In the genomic region with DNA sequence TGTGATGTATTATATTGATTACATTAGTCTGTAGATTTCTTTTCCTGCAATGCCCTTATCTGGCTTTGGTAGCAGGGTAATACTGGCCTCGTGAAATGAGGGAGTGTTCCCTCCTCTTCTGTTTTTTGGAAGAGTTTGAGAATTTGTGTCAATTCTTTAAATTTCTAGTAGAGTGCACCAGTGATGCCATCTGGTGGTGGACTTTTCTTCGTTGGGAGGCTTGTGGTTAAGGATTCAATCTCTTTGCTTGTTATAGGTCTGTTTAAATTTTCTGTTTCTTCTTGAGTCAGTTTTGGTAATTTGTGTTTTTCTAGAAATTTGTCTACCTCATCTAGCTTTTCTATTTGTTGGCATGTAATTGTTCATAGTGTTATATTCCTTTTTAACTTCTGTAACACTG, we compare ENCODE assay signal across 8 cellular contexts. TPM values are rescaled to one million over a fixed set of nuclear protein-coding genes. Genes with fewer than 3 reads are reported as not detected.
A peak's percentile ranks its signal among the peaks of the same experiment; 100 is the strongest.
DNase-seq lines count a peak whose midpoint lies in the region; ATAC-seq, FAIRE-seq and TF ChIP-seq lines count a peak whose summit lies in the region.

No MANE protein-coding gene starts in this region.

- no peak overlapping the region for H2BK120ac ChIP-seq in mesendoderm (ENCODE audit: low read depth, low read length)

- H3K27ac ChIP-seq in GM12878 (ENCODE audit: control insufficient read depth, insufficient read depth) (no peak overlapping the region), mesendoderm (ENCODE audit: low read depth, low read length) (no peak overlapping the region)

- H3K79me1 ChIP-seq in mesendoderm (ENCODE audit: low read length) = no peaks in the 10 kb centered on the region

- WGBS in GM12878 (ENCODE audit: insufficient coverage, insufficient replicate concordance, low lambda C conversion rate, missing lambda C conversion rate) = 0% methylated on average over 2 of the region's 2 CpGs
- WGBS in mesendoderm (ENCODE audit: extremely low coverage, insufficient coverage, low lambda C conversion rate) = no CpG with 5 or more reads among the region's 2 CpGs

- H3K4me3 ChIP-seq in GM12878 (no peak overlapping the region), mesendoderm (ENCODE audit: low read length) (no peak overlapping the region)

- no peak overlapping the region for H2AFZ ChIP-seq in GM12878 (ENCODE audit: control insufficient read depth, low read depth, low read length)

- no peak for TF ChIP-seq EP300 in GM12878 (IDR thresholded peaks at IDR 0.05; ENCODE audit: borderline replicate concordance in 1 of 2, control insufficient read depth in 1 of 2, low read depth in 2 of 2, low read length in 2 of 2)

- no peak overlapping the region for H3K4me2 ChIP-seq in GM12878 (ENCODE audit: control insufficient read depth, insufficient read depth)
- H3K4me2 ChIP-seq in mesendoderm (ENCODE audit: low read length) = no peak overlapping the region

- H3K56ac ChIP-seq in mesendoderm (ENCODE audit: low read length) = no peak overlapping the region

- SMC1A ChIA-PET in GM12878 (lab: Charles Lee; ENCODE audit: uncharacterized antibody, unreplicated experiment) = interaction anchor here (0.6 to 1.8 kb wide), 3 partner anchors 64 to 273 kb away, joined by 3 to 5 read pairs (median 4); partner anchors contain the start of gene ARSA

- no peak overlapping the region for H3K4ac ChIP-seq in mesendoderm (ENCODE audit: low read depth, low read length)

- H3K23ac ChIP-seq in mesendoderm (ENCODE audit: low read length) = no peak overlapping the region

- H2BK15ac ChIP-seq in mesendoderm (replicated peaks; ENCODE audit: low read depth) = no peak overlapping the region

- no peak overlapping the region for H2AK5ac ChIP-seq in mesendoderm (ENCODE audit: low read length)

- FAIRE-seq in GM12878 (lab: Jason Lieb, UNC) = peak; percentile 71

- in situ Hi-C loops in GM12878 (cut with MboI) = no loop called here

- H3K4me1 ChIP-seq in GM12878 (ENCODE audit: control insufficient read depth, insufficient read depth, low read length) (no peaks in the 10 kb centered on the region), mesendoderm (ENCODE audit: control insufficient read depth, low read depth, low read length) (no peaks in the 10 kb centered on the region)

- intact Hi-C loops in GM12878 (cut with micrococcal nuclease; ENCODE audit: unreplicated experiment) = loop anchor here (5.0 kb wide), 2 partner anchors 69 to 439 kb away; partner anchors contain the start of gene HDAC10

- no peak overlapping the region for H2BK5ac ChIP-seq in mesendoderm (ENCODE audit: low read length)

- TF ChIP-seq CTCF in GM12878 (IDR thresholded peaks at IDR 0.05 in 2 of 3, conservative IDR thresholded peaks at IDR 0.05 in 1 of 3; ENCODE audit: control insufficient read depth in 2 of 3, extremely low read depth in 1 of 3, insufficient read depth in 1 of 3, low read depth in 3 of 3, low read length in 3 of 3) = peak; percentile 35 to 55 (median 55); a peak in 5 of 6 replicates

- peak in 2 of 3 donors; percentile 19 to 25 for DNase-seq in stimulated activated CD4-positive, alpha-beta T cell treated with anti-CD3 and anti-CD28 coated beads, Interleukin-12 subunit alpha, Interleukin-12 subunit beta, amount 100 ng/mL, for 48 hours (ENCODE audit: low read depth in 2 of 3, low spot score in 1 of 3)
- DNase-seq in stimulated activated CD4-positive, alpha-beta T cell treated with anti-CD3 and anti-CD28 coated beads, Interleukin-4, amount 100 ng/mL, for 1 hour = no peak
- DNase-seq in NCI-H748 treated with DMSO at 0.1 percent for 48 hours (lab: John Stamatoyannopoulos, UW) (peak; percentile 27), GM12878 (ENCODE audit: low read depth, low spot score) (peak; percentile 13), mesendoderm (peak; percentile 29), NCI-H226 (no peak), occipital lobe (lab: John Stamatoyannopoulos, UW) (no peak)

- H3K36me3 ChIP-seq in GM12878 (ENCODE audit: control insufficient read depth in 2 of 2, insufficient read depth in 2 of 2, low read length in 1 of 2) (no peaks in the 10 kb centered on the region), mesendoderm (ENCODE audit: control insufficient read depth, insufficient read depth, low read length) (no peaks in the 10 kb centered on the region)

- no peak overlapping the region for H3K9ac ChIP-seq in GM12878 (ENCODE audit: control insufficient read depth, insufficient read depth, low read length)
- no peak overlapping the region for H3K9ac ChIP-seq in mesendoderm (ENCODE audit: low read length)

- RAD21 ChIA-PET in GM12878 (lab: Charles Lee; ENCODE audit: unreplicated experiment) = interaction anchor here (0.9 to 1.1 kb wide), 2 partner anchors 70 to 219 kb away, joined by 3 to 4 read pairs; no protein-coding TSS in a partner anchor

- no peaks in the 10 kb centered on the region for H4K20me1 ChIP-seq in GM12878 (ENCODE audit: control insufficient read depth, insufficient read depth)

- TF ChIP-seq POLR2A in GM12878 (IDR thresholded peaks at IDR 0.05; ENCODE audit: low read depth, low read length) = no peak

- CTCF ChIA-PET in GM12878 (lab: Yijun Ruan, JAX) = interaction anchor here (0.6 to 3.1 kb wide), 11 partner anchors 9 to 128 kb away, joined by 3 to 15 read pairs (median 4); no protein-coding TSS in a partner anchor

- no peaks in the 10 kb centered on the region; a peak in 2 of 4 replicates for H3K27me3 ChIP-seq in GM12878 (replicated peaks in 1 of 2; ENCODE audit: control insufficient read depth in 2 of 2, insufficient read depth in 2 of 2, low read length in 1 of 2)
- no peaks in the 10 kb centered on the region for H3K27me3 ChIP-seq in mesendoderm (ENCODE audit: insufficient read depth, low read length, poor library complexity)

- POLR2A ChIA-PET in GM12878 (lab: Charles Lee) = no interaction called here

- no peak overlapping the region for H4K8ac ChIP-seq in mesendoderm (ENCODE audit: low read depth, low read length)

- peak; percentile 74 for TF ChIP-seq RAD21 in GM12878 (IDR thresholded peaks at IDR 0.05; ENCODE audit: insufficient read depth, low read depth, low read length)

- ATAC-seq in GM12878 = peak; percentile 47
- ATAC-seq in GM21786 (IDR thresholded peaks at IDR 0.05; ENCODE audit: unreplicated experiment) = no peak

- BruUV-seq in GM12878 (replicated peaks; lab: Mats Ljungman, UMichigan) = no TSS peak

- no peaks in the 10 kb centered on the region for H3K9me3 ChIP-seq in GM12878 (replicated peaks; ENCODE audit: control insufficient read depth, insufficient read depth, low read length)

- H3K79me2 ChIP-seq in GM12878 (ENCODE audit: control insufficient read depth, insufficient read depth, low read length) (no peaks in the 10 kb centered on the region), mesendoderm (ENCODE audit: control insufficient read depth, insufficient read depth, low read length) (no peaks in the 10 kb centered on the region)

- H4K5ac ChIP-seq in mesendoderm (ENCODE audit: low read length) = no peak overlapping the region

- no peak overlapping the region for H3K18ac ChIP-seq in mesendoderm (ENCODE audit: low read length)

TF ChIP-seq in GM12878, 131 proteins besides CTCF, POLR2A, EP300 and RAD21:
- TF ChIP-seq RUNX3 (IDR thresholded peaks at IDR 0.05; ENCODE audit: low read length) (peak; percentile 78), SMC3 (IDR thresholded peaks at IDR 0.05; ENCODE audit: borderline replicate concordance, low read length) (peak; percentile 66), BHLHE40 (IDR thresholded peaks at IDR 0.05; ENCODE audit: borderline replicate concordance in 1 of 2, low read depth in 2 of 2, low read length in 1 of 2) (no peak)
TF ChIP-seq in GM12878: peak in this region for 2.

RNA-seq across cellular contexts. Expression of gene SHANK3, which starts 18.9 kb away (rescaled TPM):
- 0.12 and 0.19 TPM in 2 replicates for total RNA-seq in GM12878 (2013; cell fraction: nucleolus; rRNA removed)
- total RNA-seq in GM12878 (2014; rRNA removed) (0.06 TPM in 1 of 2 replicates, not detected in the other), GM12878 (2014; rRNA removed; fragmentation: Illumina TruSeq; extraction: Trizol) (not detected in 2 replicates), GM12878 (2021) (0.08 and 0.10 TPM in 2 replicates), occipital lobe (6.2 TPM)
- not detected for polyA plus RNA-seq in GM12878 (2011; ENCODE audit: low read depth)
- polyA plus RNA-seq in GM12878 (2011; rRNA removed) (0.03 and 0.04 TPM in 2 replicates), GM12878 (2014; fragmentation: Illumina TruSeq; extraction: Trizol) (under 0.01 TPM in 1 of 2 replicates, not detected in the other), GM12878 (2014; fragmentation: Nextera tagmentation; extraction: Ambion mirVana) (not detected), GM12878 (2014; rRNA removed) (0.06 TPM in 1 of 2 replicates, not detected in the other), GM12878 (2016; fragmentation: Nextera tagmentation; extraction: Ambion mirVana) (not detected)
- 0.03 and 0.04 TPM in 2 replicates for polyA plus RNA-seq in GM12878 (2011; cell fraction: cytosol; rRNA removed)
- polyA plus RNA-seq in GM12878 (2011; cell fraction: nucleus; rRNA removed) = 0.38 and 0.45 TPM in 2 replicates
- 0.09 and 0.10 TPM in 2 replicates for polyA plus RNA-seq in GM12878 (2012)
- polyA minus RNA-seq in GM12878 (2011; rRNA and poly(A)+ RNA removed) = under 0.01 TPM in 1 of 2 replicates, not detected in the other
- polyA minus RNA-seq in GM12878 (2011; cell fraction: cytosol; rRNA and poly(A)+ RNA removed) = not detected in 2 replicates
- polyA minus RNA-seq in GM12878 (2011; cell fraction: nucleus; rRNA and poly(A)+ RNA removed) = 0.10 and 0.12 TPM in 2 replicates
- 1.2 TPM for polyA plus RNA-seq in mesendoderm (2013, experiment 1 of 2)
- polyA plus RNA-seq in mesendoderm (2013, experiment 2 of 2) = 1.1 TPM

RNA-seq across cellular contexts. Expression of gene ACR, which starts 46.5 kb away (rescaled TPM):
- total RNA-seq in GM12878 (2013; cell fraction: nucleolus; rRNA removed) = not detected in 2 replicates
- total RNA-seq in GM12878 (2014; rRNA removed) (not detected in 2 replicates), GM12878 (2014; rRNA removed; fragmentation: Illumina TruSeq; extraction: Trizol) (not detected in 2 replicates), GM12878 (2021) (not detected in 2 replicates), occipital lobe (not detected)
- polyA plus RNA-seq in GM12878 (2011; ENCODE audit: low read depth) = not detected
- polyA plus RNA-seq in GM12878 (2011; rRNA removed) (not detected in 2 replicates), GM12878 (2014; fragmentation: Illumina TruSeq; extraction: Trizol) (not detected in 2 replicates), GM12878 (2014; fragmentation: Nextera tagmentation; extraction: Ambion mirVana) (not detected), GM12878 (2014; rRNA removed) (not detected in 2 replicates), GM12878 (2016; fragmentation: Nextera tagmentation; extraction: Ambion mirVana) (not detected)
- not detected in 2 replicates for polyA plus RNA-seq in GM12878 (2011; cell fraction: cytosol; rRNA removed)
- not detected in 2 replicates for polyA plus RNA-seq in GM12878 (2011; cell fraction: nucleus; rRNA removed)
- polyA plus RNA-seq in GM12878 (2012) = not detected in 2 replicates
- not detected in 2 replicates for polyA minus RNA-seq in GM12878 (2011; rRNA and poly(A)+ RNA removed)
- not detected in 2 replicates for polyA minus RNA-seq in GM12878 (2011; cell fraction: cytosol; rRNA and poly(A)+ RNA removed)
- polyA minus RNA-seq in GM12878 (2011; cell fraction: nucleus; rRNA and poly(A)+ RNA removed) = not detected in 2 replicates
- polyA plus RNA-seq in mesendoderm (2013, experiment 1 of 2) = not detected
- polyA plus RNA-seq in mesendoderm (2013, experiment 2 of 2) = not detected

Comparison
In these comparisons a context has a peak if more than half of its experiments do, and no peak if none do; other contexts are left out.
1. DNase-seq: peak in stimulated activated CD4-positive, alpha-beta T cell treated with anti-CD3 and anti-CD28 coated beads, Interleukin-12 subunit alpha, Interleukin-12 subunit beta, amount 100 ng/mL, for 48 hours (2 of 3), NCI-H748 treated with DMSO at 0.1 percent for 48 hours (single experiment), GM12878 (single experiment) and mesendoderm (single experiment); none in stimulated activated CD4-positive, alpha-beta T cell treated with anti-CD3 and anti-CD28 coated beads, Interleukin-4, amount 100 ng/mL, for 1 hour (single experiment), NCI-H226 (single experiment) and occipital lobe (single experiment).